Comparison of ENCODE assay signal across 17 cellular contexts in genomic region chr14:74630881-74631690, GRCh38. TPM values are rescaled to one million over a fixed set of nuclear protein-coding genes. Genes with fewer than 3 reads are reported as not detected.
A peak's percentile ranks its signal among the peaks of the same experiment; 100 is the strongest.
DNase-seq lines count a peak whose midpoint lies in the region; ATAC-seq and TF ChIP-seq lines count a peak whose summit lies in the region.
"Had no signal": no experiment of that assay in that cellular context is flagged by ENCODE, and none has a peak within 500 bp of the region (broad histone marks: within the 10 kb centered on the region; RNA-seq: fewer than 3 reads in every experiment).

No MANE protein-coding gene starts in this region.

- H3K27me3 Mint-ChIP-seq in GM23338 (ENCODE audit: insufficient read depth, low read depth, poor library complexity) (peaks cover 6% of the 10 kb centered on the region), T-helper 17 cell (peaks cover 14% of the 10 kb centered on the region)

- no peaks in the 10 kb centered on the region for H3K9me3 Mint-ChIP-seq in GM23338
- H3K9me3 Mint-ChIP-seq: T-helper 2 cell treated with Interferon-gamma antibody and Interleukin-4, amounts not matched to agents 5 μg/mL and 100 μg/mL, for 36 hours had no signal

- TF ChIP-seq CTCF in GM23338 (conservative IDR thresholded peaks at IDR 0.05; ENCODE audit: low read depth in 2 of 2) = no peak

- no peaks in the 10 kb centered on the region for H3K36me3 Mint-ChIP-seq in GM23338 (ENCODE audit: low read depth)
- peaks cover 2% of the 10 kb centered on the region for H3K36me3 Mint-ChIP-seq in T-helper 17 cell (ENCODE audit: low read depth)

- H4K20me1 ChIP-seq in GM23338 (replicated peaks; ENCODE audit: insufficient read depth) = no peaks in the 10 kb centered on the region

- DNase-seq in GM23338 (ENCODE audit: low spot score) (no peak), left lobe of liver (ENCODE audit: low spot score) (no peak), sciatic nerve (ENCODE audit: low spot score) (no peak), AG20443 (ENCODE audit: low spot score) (no peak), T-helper 17 cell (no peak), amniotic stem cell (lab: John Stamatoyannopoulos, UW) (no peak)
- no peak for DNase-seq in stimulated activated naive CD4-positive, alpha-beta T cell (lab: John Stamatoyannopoulos, UW)
- DNase-seq: activated CD4-positive, alpha-beta T cell treated with anti-CD3 and anti-CD28 coated beads for 4 hours; activated CD8-positive, alpha-beta memory T cell treated with anti-CD3 and anti-CD28 coated beads, Interleukin-2, amount 50 U/mL, for 48 hours; activated naive CD4-positive, alpha-beta T cell treated with Interleukin-2 at 50 U/mL for 16 hours; Calu3; dermis blood vessel endothelial cell; erythroblast; GOT3; NCI-H146 had no signal

- H2AFZ ChIP-seq in GM23338 = no peak overlapping the region

- no peaks in the 10 kb centered on the region for H3K79me2 ChIP-seq in GM23338 (replicated peaks; ENCODE audit: insufficient read depth)

- no peaks in the 10 kb centered on the region for H3F3A ChIP-seq in GM23338 (replicated peaks; ENCODE audit: low read depth)

- no peaks in the 10 kb centered on the region for H3K27me3 ChIP-seq in GM23338 (ENCODE audit: insufficient read depth)

- intact Hi-C loops in sciatic nerve (cut with DNase I) = no loop called here

- no peak overlapping the region for H3K4me2 ChIP-seq in GM23338

- no peak overlapping the region for H3K4me3 ChIP-seq in GM23338

- H3K27ac Mint-ChIP-seq in GM23338 (no peak overlapping the region), T-helper 17 cell (no peak overlapping the region)
- H3K27ac Mint-ChIP-seq: T-helper 2 cell treated with Interferon-gamma antibody and Interleukin-4, amounts not matched to agents 5 μg/mL and 100 μg/mL, for 36 hours had no signal

- H3K9me3 ChIP-seq in T-helper 17 cell (ENCODE audit: control insufficient read depth, low read length, poor library complexity, severe bottlenecking) = no peaks in the 10 kb centered on the region

- no peak overlapping the region for H3K27ac ChIP-seq in GM23338 (ENCODE audit: low read depth)

- H3K4me3 Mint-ChIP-seq in GM23338 (no peak overlapping the region), T-helper 17 cell (no peak overlapping the region)
- H3K4me3 Mint-ChIP-seq: T-helper 2 cell treated with Interferon-gamma antibody and Interleukin-4, amounts not matched to agents 5 μg/mL and 100 μg/mL, for 36 hours had no signal

- H3K36me3 ChIP-seq in GM23338 (ENCODE audit: insufficient read depth) = no peaks in the 10 kb centered on the region

- H3K4me1 Mint-ChIP-seq in GM23338 = peaks cover 30% of the 10 kb centered on the region
- H3K4me1 Mint-ChIP-seq in T-helper 17 cell = no peaks in the 10 kb centered on the region

- ATAC-seq in GM23338 (peak; percentile 12; the same call in 2 of the 3 replicates), esophagus mucosa (peak; percentile 35), left lobe of liver (peak; percentile 46), sciatic nerve (peak; percentile 73), T-helper 17 cell (no peak)

- H3K9me2 ChIP-seq in GM23338 (ENCODE audit: insufficient read depth) = no peaks in the 10 kb centered on the region

- peaks cover 14% of the 10 kb centered on the region; the same call in 1 of the 2 replicates for H3K4me1 ChIP-seq in GM23338 (ENCODE audit: insufficient read depth)

TF ChIP-seq in GM23338, 12 proteins besides CTCF, POLR2A, EP300 and RAD21 (continues in another document):
- TF ChIP-seq, protein P1, sequence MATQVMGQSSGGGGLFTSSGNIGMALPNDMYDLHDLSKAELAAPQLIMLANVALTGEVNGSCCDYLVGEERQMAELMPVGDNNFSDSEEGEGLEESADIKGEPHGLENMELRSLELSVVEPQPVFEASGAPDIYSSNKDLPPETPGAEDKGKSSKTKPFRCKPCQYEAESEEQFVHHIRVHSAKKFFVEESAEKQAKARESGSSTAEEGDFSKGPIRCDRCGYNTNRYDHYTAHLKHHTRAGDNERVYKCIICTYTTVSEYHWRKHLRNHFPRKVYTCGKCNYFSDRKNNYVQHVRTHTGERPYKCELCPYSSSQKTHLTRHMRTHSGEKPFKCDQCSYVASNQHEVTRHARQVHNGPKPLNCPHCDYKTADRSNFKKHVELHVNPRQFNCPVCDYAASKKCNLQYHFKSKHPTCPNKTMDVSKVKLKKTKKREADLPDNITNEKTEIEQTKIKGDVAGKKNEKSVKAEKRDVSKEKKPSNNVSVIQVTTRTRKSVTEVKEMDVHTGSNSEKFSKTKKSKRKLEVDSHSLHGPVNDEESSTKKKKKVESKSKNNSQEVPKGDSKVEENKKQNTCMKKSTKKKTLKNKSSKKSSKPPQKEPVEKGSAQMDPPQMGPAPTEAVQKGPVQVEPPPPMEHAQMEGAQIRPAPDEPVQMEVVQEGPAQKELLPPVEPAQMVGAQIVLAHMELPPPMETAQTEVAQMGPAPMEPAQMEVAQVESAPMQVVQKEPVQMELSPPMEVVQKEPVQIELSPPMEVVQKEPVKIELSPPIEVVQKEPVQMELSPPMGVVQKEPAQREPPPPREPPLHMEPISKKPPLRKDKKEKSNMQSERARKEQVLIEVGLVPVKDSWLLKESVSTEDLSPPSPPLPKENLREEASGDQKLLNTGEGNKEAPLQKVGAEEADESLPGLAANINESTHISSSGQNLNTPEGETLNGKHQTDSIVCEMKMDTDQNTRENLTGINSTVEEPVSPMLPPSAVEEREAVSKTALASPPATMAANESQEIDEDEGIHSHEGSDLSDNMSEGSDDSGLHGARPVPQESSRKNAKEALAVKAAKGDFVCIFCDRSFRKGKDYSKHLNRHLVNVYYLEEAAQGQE (IDR thresholded peaks at IDR 0.05; ENCODE audit: unreplicated experiment) = no peak
- TF ChIP-seq ETS1 (IDR thresholded peaks at IDR 0.05) (no peak), ZNF331 (CRISPR knock-in tag; IDR thresholded peaks at IDR 0.05; ENCODE audit: low read depth) (no peak), ZNF114 (CRISPR knock-in tag; IDR thresholded peaks at IDR 0.05) (no peak), EZH2phosphoT487 (IDR thresholded peaks at IDR 0.05; ENCODE audit: unreplicated experiment) (no peak)

RNA-seq across cellular contexts. Expression of gene LTBP2, which starts 19.0 kb away (rescaled TPM):
- 0.49 and 2.1 TPM in 2 replicates for total RNA-seq in GM23338 (2014; rRNA removed; shearing (Covaris generic))
- 0.27 and 0.35 TPM in 2 replicates for polyA plus RNA-seq in GM23338 (2016; fragmentation: Nextera tagmentation; extraction: Ambion mirVana)
- 14.4 TPM for total RNA-seq in esophagus mucosa
- total RNA-seq in left lobe of liver = 1.1 TPM
- 93.0 TPM for total RNA-seq in sciatic nerve
- under 1 TPM; 0.34 to 0.57 TPM for total RNA-seq in T-helper 17 cell
